ENCODE assay signal across 37 cellular contexts in genomic region chr3:23135026-23135785, GRCh38.
"Had no signal": no experiment of that assay in that cellular context is flagged by ENCODE, and none has a peak within 500 bp of the region (broad histone marks: within the 10 kb centered on the region; RNA-seq: fewer than 3 reads in every experiment).

No MANE protein-coding gene starts in this region.

- H3K36me3 ChIP-seq: adrenal gland, ascending aorta, brain microvascular endothelial cell, breast epithelium, cardiac muscle cell had no signal

- H3K9me3 Mint-ChIP-seq: activated naive CD4-positive, alpha-beta T cell treated with anti-CD3 and anti-CD28 coated beads for 36 hours; activated naive CD4-positive, alpha-beta T cell treated with anti-CD3 and anti-CD28 coated beads, Interleukin-2, amount 10 ng/mL, durations not matched to agents 7 days and 5 days; activated naive CD8-positive, alpha-beta T cell treated with anti-CD3 and anti-CD28 coated beads, Interleukin-2, amount 10 ng/mL, durations not matched to agents 7 days and 5 days; activated naive CD8-positive, alpha-beta T cell treated with anti-CD3 and anti-CD28 coated beads, Interleukin-2, amount 50 U/mL, for 24 hours; activated T-cell treated with anti-CD3 and anti-CD28 coated beads, Interleukin-2, amount 50 U/mL, for 24 hours; activated T-cell treated with anti-CD3 and anti-CD28 coated beads, Interleukin-2, amount 50 U/mL, for 72 hours; activated T-helper 1 cell treated with anti-CD3 and anti-CD28 coated beads, Interleukin-12 subunit alpha, Interleukin-12 subunit beta, Interleukin-2, Interleukin-4 antibody, amounts not matched to agents 30 ng/mL and 10 ng/mL and 1 ng/mL, durations not matched to agents 14 hours and 24 hours and 36 hours; activated T-helper 2 cell treated with anti-CD3 and anti-CD28 coated beads, Interferon-gamma antibody, Interleukin-2, Interleukin-4, amounts not matched to agents 10 μg/mL and 5 μg/mL and 100 μg/mL, durations not matched to agents 14 hours and 24 hours and 36 hours had no signal

- H3K27me3 Mint-ChIP-seq: activated naive CD4-positive, alpha-beta T cell treated with anti-CD3 and anti-CD28 coated beads, Interleukin-2, amount 10 ng/mL, durations not matched to agents 7 days and 5 days; activated naive CD8-positive, alpha-beta T cell treated with anti-CD3 and anti-CD28 coated beads for 36 hours; activated naive CD8-positive, alpha-beta T cell treated with anti-CD3 and anti-CD28 coated beads, Interleukin-2, amount 10 ng/mL, durations not matched to agents 7 days and 5 days; activated naive CD8-positive, alpha-beta T cell treated with anti-CD3 and anti-CD28 coated beads, Interleukin-2, amount 50 U/mL, for 24 hours; activated T-cell treated with anti-CD3 and anti-CD28 coated beads, Interleukin-2, amount 50 U/mL, for 24 hours; activated T-helper 17 cell treated with anti-CD3 and anti-CD28 coated beads, Interleukin-2, amount 50 U/mL, for 72 hours; central memory CD8-positive, alpha-beta T cell had no signal

- H3K4me1 ChIP-seq: adrenal gland, ascending aorta, body of pancreas, breast epithelium had no signal

- H3K36me3 Mint-ChIP-seq: activated naive CD4-positive, alpha-beta T cell treated with anti-CD3 and anti-CD28 coated beads, Interleukin-2, amount 10 ng/mL, durations not matched to agents 7 days and 5 days; activated naive CD8-positive, alpha-beta T cell treated with anti-CD3 and anti-CD28 coated beads for 36 hours; activated naive CD8-positive, alpha-beta T cell treated with anti-CD3 and anti-CD28 coated beads, Interleukin-2, amount 10 ng/mL, durations not matched to agents 7 days and 5 days; brain had no signal

- H3K27me3 ChIP-seq: adrenal gland, ascending aorta, body of pancreas, brain microvascular endothelial cell, breast epithelium, cardiac muscle cell had no signal

- ATAC-seq: activated naive CD4-positive, alpha-beta T cell treated with anti-CD3 and anti-CD28 coated beads, Interleukin-2, amount 50 U/mL, for 72 hours; activated naive CD8-positive, alpha-beta T cell treated with anti-CD3 and anti-CD28 coated beads, Interleukin-2, amount 50 U/mL, for 24 hours; activated T-cell treated with anti-CD3 and anti-CD28 coated beads, Interleukin-2, amount 50 U/mL, for 4 hours; activated T-cell treated with anti-CD3 and anti-CD28 coated beads, Interleukin-2, amount 50 U/mL, for 72 hours; activated T-helper 17 cell treated with anti-CD3 and anti-CD28 coated beads, Interleukin-2, amount 50 U/mL, for 72 hours; body of pancreas had no signal

- DNase-seq: activated effector memory CD4-positive, alpha-beta T cell treated with anti-CD3 and anti-CD28 coated beads, Interleukin-2, amount 50 U/mL, for 16 hours; activated effector memory CD4-positive, alpha-beta T cell treated with Interleukin-2 at 50 U/mL for 16 hours; activated gamma-delta T cell; activated gamma-delta T cell treated with Interleukin-2 at 50 U/mL for 16 hours; activated naive CD4-positive, alpha-beta T cell; activated naive CD4-positive, alpha-beta T cell treated with anti-CD3 and anti-CD28 coated beads for 36 hours; activated naive CD4-positive, alpha-beta T cell treated with anti-CD3 and anti-CD28 coated beads, Interleukin-2, amount 10 ng/mL, durations not matched to agents 7 days and 5 days; activated naive CD4-positive, alpha-beta T cell treated with anti-CD3 and anti-CD28 coated beads, Interleukin-2, amount 50 U/mL, for 16 hours; activated naive CD4-positive, alpha-beta T cell treated with Interleukin-2 at 50 U/mL for 16 hours; activated naive CD8-positive, alpha-beta T cell treated with anti-CD3 and anti-CD28 coated beads for 36 hours; activated naive CD8-positive, alpha-beta T cell treated with anti-CD3 and anti-CD28 coated beads, Interleukin-2, amount 10 ng/mL, durations not matched to agents 7 days and 5 days; activated naive CD8-positive, alpha-beta T cell treated with anti-CD3 and anti-CD28 coated beads, Interleukin-2, amount 50 U/mL, for 24 hours; activated T-cell treated with anti-CD3 and anti-CD28 coated beads, Interleukin-2, amount 50 U/mL, for 24 hours; activated T-cell treated with anti-CD3 and anti-CD28 coated beads, Interleukin-2, amount 50 U/mL, for 4 hours; activated T-cell treated with anti-CD3 and anti-CD28 coated beads, Interleukin-2, amount 50 U/mL, for 48 hours; activated T-cell treated with anti-CD3 and anti-CD28 coated beads, Interleukin-2, amount 50 U/mL, for 72 hours; adrenal gland; amniotic stem cell; amygdala; anterior cingulate cortex; aorta; body of pancreas; brain microvascular endothelial cell; caudate nucleus; central memory CD4-positive, alpha-beta T cell; cerebellar nuclear complex had no signal

- H3K27ac ChIP-seq: adrenal gland, ascending aorta, body of pancreas, brain microvascular endothelial cell, breast epithelium, cardiac muscle cell had no signal

- H3K4me3 ChIP-seq: adrenal gland, ascending aorta, body of pancreas, breast epithelium, cardiac muscle cell had no signal

- H3K9me3 ChIP-seq: adrenal gland, body of pancreas, breast epithelium had no signal

- H3K4me1 Mint-ChIP-seq: activated naive CD4-positive, alpha-beta T cell treated with anti-CD3 and anti-CD28 coated beads, Interleukin-2, amount 10 ng/mL, durations not matched to agents 7 days and 5 days; activated naive CD4-positive, alpha-beta T cell treated with anti-CD3 and anti-CD28 coated beads, Interleukin-2, amount 50 U/mL, for 24 hours; activated naive CD8-positive, alpha-beta T cell treated with anti-CD3 and anti-CD28 coated beads for 36 hours; activated naive CD8-positive, alpha-beta T cell treated with anti-CD3 and anti-CD28 coated beads, Interleukin-2, amount 10 ng/mL, durations not matched to agents 7 days and 5 days; activated naive CD8-positive, alpha-beta T cell treated with anti-CD3 and anti-CD28 coated beads, Interleukin-2, amount 50 U/mL, for 24 hours; activated T-helper 17 cell treated with anti-CD3 and anti-CD28 coated beads, Interleukin-2, amount 50 U/mL, for 72 hours; brain; central memory CD8-positive, alpha-beta T cell had no signal

- H3K4me3 Mint-ChIP-seq: activated naive CD4-positive, alpha-beta T cell treated with anti-CD3 and anti-CD28 coated beads for 36 hours; activated naive CD4-positive, alpha-beta T cell treated with anti-CD3 and anti-CD28 coated beads, Interleukin-2, amount 10 ng/mL, durations not matched to agents 7 days and 5 days; activated naive CD4-positive, alpha-beta T cell treated with anti-CD3 and anti-CD28 coated beads, Interleukin-2, amount 50 U/mL, for 24 hours; activated naive CD8-positive, alpha-beta T cell; activated naive CD8-positive, alpha-beta T cell treated with anti-CD3 and anti-CD28 coated beads for 36 hours; activated naive CD8-positive, alpha-beta T cell treated with anti-CD3 and anti-CD28 coated beads, Interleukin-2, amount 10 ng/mL, durations not matched to agents 7 days and 5 days; activated naive CD8-positive, alpha-beta T cell treated with anti-CD3 and anti-CD28 coated beads, Interleukin-2, amount 50 U/mL, for 24 hours; activated T-cell treated with anti-CD3 and anti-CD28 coated beads, Interleukin-2, amount 50 U/mL, for 24 hours; activated T-cell treated with anti-CD3 and anti-CD28 coated beads, Interleukin-2, amount 50 U/mL, for 4 hours; activated T-cell treated with anti-CD3 and anti-CD28 coated beads, Interleukin-2, amount 50 U/mL, for 72 hours; activated T-helper 1 cell treated with anti-CD3 and anti-CD28 coated beads, Interleukin-12 subunit alpha, Interleukin-12 subunit beta, Interleukin-2, Interleukin-4 antibody, amounts not matched to agents 30 ng/mL and 10 ng/mL and 1 ng/mL, durations not matched to agents 14 hours and 24 hours and 36 hours; activated T-helper 17 cell treated with anti-CD3 and anti-CD28 coated beads, Interleukin-2, amount 50 U/mL, for 72 hours; brain; central memory CD8-positive, alpha-beta T cell had no signal

- H3K27ac Mint-ChIP-seq: activated naive CD4-positive, alpha-beta T cell treated with anti-CD3 and anti-CD28 coated beads for 36 hours; activated naive CD4-positive, alpha-beta T cell treated with anti-CD3 and anti-CD28 coated beads, Interleukin-2, amount 10 ng/mL, durations not matched to agents 7 days and 5 days; activated naive CD4-positive, alpha-beta T cell treated with anti-CD3 and anti-CD28 coated beads, Interleukin-2, amount 50 U/mL, for 24 hours; activated naive CD4-positive, alpha-beta T cell treated with anti-CD3 and anti-CD28 coated beads, Interleukin-2, amount 50 U/mL, for 72 hours; activated naive CD8-positive, alpha-beta T cell; activated naive CD8-positive, alpha-beta T cell treated with anti-CD3 and anti-CD28 coated beads for 36 hours; activated naive CD8-positive, alpha-beta T cell treated with anti-CD3 and anti-CD28 coated beads, Interleukin-2, amount 10 ng/mL, durations not matched to agents 7 days and 5 days; activated naive CD8-positive, alpha-beta T cell treated with anti-CD3 and anti-CD28 coated beads, Interleukin-2, amount 50 U/mL, for 24 hours; activated T-cell treated with anti-CD3 and anti-CD28 coated beads, Interleukin-2, amount 50 U/mL, for 24 hours; activated T-cell treated with anti-CD3 and anti-CD28 coated beads, Interleukin-2, amount 50 U/mL, for 72 hours; activated T-helper 1 cell treated with anti-CD3 and anti-CD28 coated beads, Interleukin-12 subunit alpha, Interleukin-12 subunit beta, Interleukin-2, Interleukin-4 antibody, amounts not matched to agents 30 ng/mL and 10 ng/mL and 1 ng/mL, durations not matched to agents 14 hours and 24 hours and 36 hours; activated T-helper 17 cell treated with anti-CD3 and anti-CD28 coated beads, Interleukin-2, amount 50 U/mL, for 72 hours; activated T-helper 2 cell treated with anti-CD3 and anti-CD28 coated beads, Interferon-gamma antibody, Interleukin-2, Interleukin-4, amounts not matched to agents 10 μg/mL and 5 μg/mL and 100 μg/mL, durations not matched to agents 14 hours and 24 hours and 36 hours; brain had no signal
